1 cellular context compared by ENCODE assay signal in the genomic region with DNA sequence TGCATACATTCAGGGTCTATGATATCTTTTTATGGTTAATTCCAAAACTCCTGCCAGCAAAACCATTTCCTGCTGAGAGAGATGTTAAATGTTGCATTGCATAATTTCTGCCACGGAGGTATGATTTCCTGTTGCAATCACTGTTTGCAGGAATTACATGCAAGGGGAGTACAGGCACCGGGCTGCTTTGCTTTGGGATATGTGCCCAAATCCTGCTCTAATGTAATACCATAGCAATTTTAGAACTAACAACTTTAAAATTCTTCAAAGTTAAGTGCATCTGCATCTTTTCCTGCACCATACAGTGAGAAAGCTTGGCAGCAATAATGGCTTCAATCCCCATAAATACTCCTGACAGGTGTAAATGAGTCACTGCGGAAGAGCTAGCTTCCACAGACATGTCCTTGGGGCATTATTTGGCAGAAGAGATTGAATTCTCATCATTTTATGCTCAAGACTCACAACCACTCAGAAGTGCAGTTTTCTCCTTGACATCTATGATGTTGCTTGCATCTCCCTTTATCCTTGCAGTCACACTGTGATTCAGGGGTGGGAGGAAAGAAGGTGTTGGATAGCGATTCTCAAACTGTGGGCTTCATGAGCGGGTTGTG.
TF ChIP-seq lines count a peak whose summit lies in the region.

No MANE protein-coding gene starts in this region.

TF ChIP-seq in GM23338, 12 proteins besides CTCF, POLR2A, EP300 and RAD21 (continued from another document):
- TF ChIP-seq ZNF462 (CRISPR knock-in tag; IDR thresholded peaks at IDR 0.05) (no peak), ZNF114 (CRISPR knock-in tag; IDR thresholded peaks at IDR 0.05) (no peak)
